In the genomic region with DNA sequence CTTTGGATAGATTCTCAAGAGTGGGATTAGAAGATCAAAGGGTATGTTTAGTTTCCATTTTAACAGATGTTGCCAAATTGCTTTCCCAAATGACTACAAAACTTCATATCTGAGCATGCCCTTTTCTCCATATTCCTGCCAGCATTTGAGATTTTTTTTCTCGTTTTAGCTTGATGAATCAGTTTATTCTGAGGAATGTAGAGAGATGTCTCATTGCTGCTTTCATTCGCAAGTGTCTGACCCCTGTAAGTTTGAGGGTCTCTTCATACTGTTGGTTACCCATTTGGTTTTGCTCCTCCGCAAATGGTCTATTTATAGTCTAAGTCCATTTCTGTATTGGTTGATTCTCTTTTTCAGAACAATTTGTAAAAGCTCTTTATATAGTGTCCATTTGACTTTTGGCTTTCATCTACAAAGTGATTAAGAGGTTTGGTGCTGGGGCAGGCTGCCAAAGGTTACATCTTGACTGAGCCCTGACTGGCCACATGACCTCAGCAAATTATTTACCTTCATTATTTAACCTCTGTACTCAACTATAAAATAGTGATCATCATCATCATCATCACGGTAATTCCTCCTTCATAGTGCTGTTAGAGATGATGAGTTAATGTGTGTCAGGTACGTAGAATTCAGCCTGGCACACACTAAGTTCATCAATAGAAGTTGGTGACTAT, we compare ENCODE assay signal across 17 cellular contexts. TPM values are rescaled to one million over a fixed set of nuclear protein-coding genes. Genes with fewer than 3 reads are reported as not detected.
A peak's percentile ranks its signal among the peaks of the same experiment; 100 is the strongest.
DNase-seq lines count a peak whose midpoint lies in the region; ATAC-seq and TF ChIP-seq lines count a peak whose summit lies in the region.
"Had no signal": no experiment of that assay in that cellular context is flagged by ENCODE, and none has a peak within 500 bp of the region (broad histone marks: within the 10 kb centered on the region; RNA-seq: fewer than 3 reads in every experiment).

No MANE protein-coding gene starts in this region.

- H3K4me3 ChIP-seq in HEK293 (ENCODE audit: low read depth, low read length) (no peak overlapping the region), fibroblast of villous mesenchyme (ENCODE audit: low read depth, low read length) (no peak overlapping the region), mucosa of descending colon (no peak overlapping the region)

- intact Hi-C loops in mucosa of descending colon (cut with DNase I, micrococcal nuclease) = no loop called here

- POLR2A ChIA-PET in HEK293 (lab: Yijun Ruan, JAX) = no interaction called here

- H3K9me3 ChIP-seq in HEK293 (ENCODE audit: control insufficient read depth, insufficient read depth, low read depth, low read length) (no peaks in the 10 kb centered on the region), mucosa of descending colon (no peaks in the 10 kb centered on the region)

- no peaks in the 10 kb centered on the region for H3K36me3 Mint-ChIP-seq in chondrocyte (ENCODE audit: low read depth)
- H3K36me3 Mint-ChIP-seq: memory B cell had no signal

- H3K4me3 Mint-ChIP-seq in chondrocyte (ENCODE audit: unreplicated experiment) = no peak overlapping the region
- H3K4me3 Mint-ChIP-seq: activated naive CD8-positive, alpha-beta T cell treated with anti-CD3 and anti-CD28 coated beads, Interleukin-2, amount 50 U/mL, for 24 hours; dendritic cell treated with granulocyte-macrophage colony-stimulating factor and Interleukin-4, amounts not matched to agents 40 ng/mL and 50 ng/mL, for 4 days; memory B cell had no signal

- H3K36me3 ChIP-seq in HEK293 (ENCODE audit: control insufficient read depth in 2 of 2, insufficient read depth in 1 of 2, low read length in 2 of 2) (no peaks in the 10 kb centered on the region), mucosa of descending colon (ENCODE audit: low read depth) (no peaks in the 10 kb centered on the region)

- no peak overlapping the region for H3K27ac ChIP-seq in HEK293 (ENCODE audit: extremely low read depth, low read depth, low read length)
- peak overlapping the region; percentile 35; the same call in 1 of the 2 replicates for H3K27ac ChIP-seq in VCaP
- H3K27ac ChIP-seq: foreskin keratinocyte had no signal

- CTCF ChIA-PET in HEK293 (lab: Yijun Ruan, JAX) = interaction anchor here (0.9 kb wide), 1 partner anchor 8 kb away, joined by 4 read pairs; no protein-coding TSS in a partner anchor

- H3K4me1 ChIP-seq in HEK293 (ENCODE audit: control insufficient read depth, insufficient read depth, low read length) (no peaks in the 10 kb centered on the region), mucosa of descending colon (ENCODE audit: low read depth) (no peaks in the 10 kb centered on the region)
- H3K4me1 ChIP-seq: foreskin keratinocyte had no signal

- peak; percentile 35 for DNase-seq in A172 (ENCODE audit: low spot score)
- DNase-seq in fibroblast of villous mesenchyme (ENCODE audit: low read depth) = peak; percentile 70
- DNase-seq in germinal center (ENCODE audit: low spot score) = no peak
- no peak for DNase-seq in mucosa of descending colon
- no peak for DNase-seq in chondrocyte (ENCODE audit: low spot score)
- no peak for DNase-seq in NCI-H774 (lab: John Stamatoyannopoulos, UW)
- DNase-seq: activated naive CD8-positive, alpha-beta T cell treated with anti-CD3 and anti-CD28 coated beads, Interleukin-2, amount 50 U/mL, for 24 hours; NCI-H1417 treated with DMSO at 0.1 percent for 48 hours; NCI-H524; substantia nigra; T-helper 1 cell had no signal

- no peaks in the 10 kb centered on the region for H3K9me3 Mint-ChIP-seq in chondrocyte (ENCODE audit: low read depth)
- H3K9me3 Mint-ChIP-seq: activated naive CD8-positive, alpha-beta T cell treated with anti-CD3 and anti-CD28 coated beads, Interleukin-2, amount 50 U/mL, for 24 hours; dendritic cell treated with granulocyte-macrophage colony-stimulating factor and Interleukin-4, amounts not matched to agents 40 ng/mL and 50 ng/mL, for 4 days had no signal

- TF ChIP-seq CTCF in HEK293 (tag by site-specific recombination; IDR thresholded peaks at IDR 0.05) (no peak), VCaP (conservative IDR thresholded peaks at IDR 0.05) (no peak), fibroblast of villous mesenchyme (IDR thresholded peaks at IDR 0.05; ENCODE audit: insufficient read depth, low read depth, low read length) (no peak), mucosa of descending colon (IDR thresholded peaks at IDR 0.05) (no peak), chondrocyte (IDR thresholded peaks at IDR 0.05) (no peak)

- no peak overlapping the region for H3K27ac Mint-ChIP-seq in chondrocyte (ENCODE audit: unreplicated experiment)
- H3K27ac Mint-ChIP-seq: activated naive CD8-positive, alpha-beta T cell treated with anti-CD3 and anti-CD28 coated beads, Interleukin-2, amount 50 U/mL, for 24 hours; dendritic cell treated with granulocyte-macrophage colony-stimulating factor and Interleukin-4, amounts not matched to agents 40 ng/mL and 50 ng/mL, for 4 days; memory B cell had no signal

- peaks cover 11% of the 10 kb centered on the region for H3K4me1 Mint-ChIP-seq in chondrocyte (ENCODE audit: low read depth)
- H3K4me1 Mint-ChIP-seq: activated naive CD8-positive, alpha-beta T cell treated with anti-CD3 and anti-CD28 coated beads, Interleukin-2, amount 50 U/mL, for 24 hours had no signal

- H3K27me3 Mint-ChIP-seq in chondrocyte (ENCODE audit: low read depth) = no peaks in the 10 kb centered on the region

- ATAC-seq in mucosa of descending colon = no peak
- ATAC-seq: activated naive CD8-positive, alpha-beta T cell treated with anti-CD3 and anti-CD28 coated beads, Interleukin-2, amount 50 U/mL, for 24 hours; foreskin keratinocyte; Panc1 had no signal

TF ChIP-seq in HEK293, 187 proteins besides CTCF, POLR2A, EP300 and RAD21:
- no peak for TF ChIP-seq REPIN1 (tag by site-specific recombination; IDR thresholded peaks at IDR 0.05; ENCODE audit: low read depth)
- TF ChIP-seq, protein P1, sequence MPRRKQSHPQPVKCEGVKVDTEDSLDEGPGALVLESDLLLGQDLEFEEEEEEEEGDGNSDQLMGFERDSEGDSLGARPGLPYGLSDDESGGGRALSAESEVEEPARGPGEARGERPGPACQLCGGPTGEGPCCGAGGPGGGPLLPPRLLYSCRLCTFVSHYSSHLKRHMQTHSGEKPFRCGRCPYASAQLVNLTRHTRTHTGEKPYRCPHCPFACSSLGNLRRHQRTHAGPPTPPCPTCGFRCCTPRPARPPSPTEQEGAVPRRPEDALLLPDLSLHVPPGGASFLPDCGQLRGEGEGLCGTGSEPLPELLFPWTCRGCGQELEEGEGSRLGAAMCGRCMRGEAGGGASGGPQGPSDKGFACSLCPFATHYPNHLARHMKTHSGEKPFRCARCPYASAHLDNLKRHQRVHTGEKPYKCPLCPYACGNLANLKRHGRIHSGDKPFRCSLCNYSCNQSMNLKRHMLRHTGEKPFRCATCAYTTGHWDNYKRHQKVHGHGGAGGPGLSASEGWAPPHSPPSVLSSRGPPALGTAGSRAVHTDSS (tag by site-specific recombination; IDR thresholded peaks at IDR 0.05) = 0 out of 2 replicates have a peak, but pooled peaks have one; percentile 34

RNA-seq across cellular contexts. Expression of a gene that starts 33.6 kb away (rescaled TPM):
- total RNA-seq in A172 (2014; rRNA removed; shearing (Covaris generic)) = not detected in 2 replicates
- under 0.01 TPM in 1 of 2 replicates, not detected in the other for total RNA-seq in fibroblast of villous mesenchyme
- 1 to 10 TPM in 1 of 3 donors, under 1 TPM in 1, not detected in 1; 0.22 to 1.5 TPM for total RNA-seq in mucosa of descending colon
- total RNA-seq in chondrocyte = not detected in 3 replicates

RNA-seq across cellular contexts. Expression of a gene that starts 47.1 kb away (rescaled TPM):
- not detected in 2 replicates for total RNA-seq in A172 (2014; rRNA removed; shearing (Covaris generic))
- total RNA-seq in fibroblast of villous mesenchyme = not detected in 2 replicates
- 1 to 10 TPM in 1 of 3 donors, not detected in 2; 1.6 TPM for total RNA-seq in mucosa of descending colon
- total RNA-seq in chondrocyte = not detected in 3 replicates

Comparison
In these comparisons a context has a peak if more than half of its experiments do, and no peak if none do; other contexts are left out.
1. DNase-seq: peak in A172 (single experiment) and fibroblast of villous mesenchyme (single experiment); none in germinal center (single experiment), mucosa of descending colon (0 of 3), chondrocyte (single experiment) and NCI-H774 (single experiment).